8 cellular contexts compared by ENCODE assay signal in genomic region chr1:179025125-179025974, GRCh38. TPM values are rescaled to one million over a fixed set of nuclear protein-coding genes. Genes with fewer than 3 reads are reported as not detected.
DNase-seq lines count a peak whose midpoint lies in the region; ATAC-seq and TF ChIP-seq lines count a peak whose summit lies in the region.

Gene FAM20B (plus strand): TSS chr1:179025894. CDS start chr1:179043848, 17,954 bp downstream.

- H3K27me3 Mint-ChIP-seq in Caco-2 (ENCODE audit: insufficient read depth, unreplicated experiment) (no peaks in the 10 kb centered on the region), endothelial cell (ENCODE audit: unreplicated experiment) (peaks cover 12% of the 10 kb centered on the region), mesothelial cell of epicardium (ENCODE audit: low read depth) (no peaks in the 10 kb centered on the region)

- CTCF ChIA-PET in Caco-2 (lab: Charles Lee), result no interaction called here
- CTCF ChIA-PET in OCI-LY7 (lab: Charles Lee; ENCODE audit: unreplicated experiment), result no interaction called here

- peaks cover 43% of the 10 kb centered on the region for H3K4me1 ChIP-seq in Caco-2
- peaks cover 31% of the 10 kb centered on the region for H3K4me1 ChIP-seq in HUES64 (ENCODE audit: insufficient read depth, low read length)
- H3K4me1 ChIP-seq in OCI-LY7 (ENCODE audit: insufficient read depth, low read length, poor library complexity, severe bottlenecking), result peaks cover 50% of the 10 kb centered on the region

- intact Hi-C loops in Caco-2 (cut with micrococcal nuclease; ENCODE audit: unreplicated experiment) (loop anchor here (1.0 to 5.0 kb wide), 2 partner anchors 267 to 488 kb away; partner anchors contain the start of gene SOAT1), OCI-LY7 (cut with micrococcal nuclease; ENCODE audit: unreplicated experiment) (loop anchor here (1.0 to 5.0 kb wide), 5 partner anchors 267 to 483 kb away; partner anchors contain the start of genes AXDND1 and SOAT1)

- peaks cover 39% of the 10 kb centered on the region for H3K4me1 Mint-ChIP-seq in Caco-2 (ENCODE audit: low read depth, unreplicated experiment)
- H3K4me1 Mint-ChIP-seq in endothelial cell (ENCODE audit: unreplicated experiment), result peaks cover 48% of the 10 kb centered on the region
- H3K4me1 Mint-ChIP-seq in mesothelial cell of epicardium, result peaks cover 27% of the 10 kb centered on the region

- H3K27ac ChIP-seq in HUES64 (ENCODE audit: low read depth, low read length), result peak within 1 kb of the TSS; percentile 91
- peak within 1 kb of the TSS; percentile 82 for H3K27ac ChIP-seq in OCI-LY7 (ENCODE audit: low read depth, low read length, poor library complexity, severe bottlenecking)

- no peaks in the 10 kb centered on the region for H3K9me2 ChIP-seq in OCI-LY7 (ENCODE audit: insufficient read depth, low read length)

- H3K9me3 ChIP-seq in Caco-2, result no peaks in the 10 kb centered on the region
- no peaks in the 10 kb centered on the region for H3K9me3 ChIP-seq in HUES64 (ENCODE audit: insufficient read depth, low read depth, low read length)
- no peaks in the 10 kb centered on the region for H3K9me3 ChIP-seq in OCI-LY7 (ENCODE audit: low read length)

- H3K36me3 ChIP-seq in Caco-2 (ENCODE audit: control insufficient read depth, insufficient read depth, low read length) (no peaks in the 10 kb centered on the region), HUES64 (ENCODE audit: insufficient read depth, low read length) (no peaks in the 10 kb centered on the region), OCI-LY7 (ENCODE audit: insufficient read depth, low read length) (no peaks in the 10 kb centered on the region)

- H3K9ac ChIP-seq in HUES64 (ENCODE audit: low read depth, low read length), result peak within 1 kb of the TSS; percentile 95

- peaks cover 12% of the 10 kb centered on the region for H3K36me3 Mint-ChIP-seq in Caco-2 (ENCODE audit: insufficient read depth, unreplicated experiment)
- H3K36me3 Mint-ChIP-seq in endothelial cell (ENCODE audit: low read depth, unreplicated experiment), result peaks cover 6% of the 10 kb centered on the region
- H3K36me3 Mint-ChIP-seq in mesothelial cell of epicardium, result no peaks in the 10 kb centered on the region

- DNase-seq in Caco-2 (peak; percentile 96 to 97), OCI-LY7 (ENCODE audit: low spot score) (peak; percentile 96), activated T-cell treated with anti-CD3 and anti-CD28 coated beads for 1 hour (ENCODE audit: low read depth) (peak; percentile 84), endothelial cell (ENCODE audit: low spot score) (peak; percentile 95), mesothelial cell of epicardium (ENCODE audit: low spot score in 2 of 2, unreplicated experiment in 2 of 2) (peak; percentile 76 to 84)
- peak; percentile 80 for DNase-seq in stimulated activated CD8-positive, alpha-beta memory T cell treated with anti-CD3 and anti-CD28 coated beads, Interleukin-15, amount 100 ng/mL, for 24 hours (ENCODE audit: low read depth)

- peak; percentile 83 for ATAC-seq in GM21515 (IDR thresholded peaks at IDR 0.05; ENCODE audit: unreplicated experiment)

- POLR2A ChIA-PET in Caco-2 (lab: Charles Lee), result no interaction called here
- POLR2A ChIA-PET in OCI-LY7 (lab: Charles Lee), result interaction anchor here (0.6 kb wide), 1 partner anchor 311 kb away, joined by 3 read pairs; no protein-coding TSS in a partner anchor

- H4K20me1 ChIP-seq in OCI-LY7 (ENCODE audit: insufficient read depth, low read length), result no peaks in the 10 kb centered on the region

- H3K4me3 Mint-ChIP-seq in Caco-2 (ENCODE audit: unreplicated experiment) (peak within 1 kb of the TSS; percentile 99), endothelial cell (ENCODE audit: unreplicated experiment) (peak within 1 kb of the TSS; percentile 96), mesothelial cell of epicardium (peak within 1 kb of the TSS; percentile 84)

- H3K4me3 ChIP-seq in Caco-2 (ENCODE audit: low read depth, low read length) (peak within 1 kb of the TSS; percentile 62), HUES64 (ENCODE audit: low read length) (peak within 1 kb of the TSS; percentile 91), OCI-LY7 (ENCODE audit: low read depth, low read length, poor library complexity, severe bottlenecking) (peak within 1 kb of the TSS; percentile 78)

- H3K27ac Mint-ChIP-seq in Caco-2 (ENCODE audit: unreplicated experiment) (peak within 1 kb of the TSS; percentile 90), endothelial cell (ENCODE audit: unreplicated experiment) (peak within 1 kb of the TSS; percentile 93), mesothelial cell of epicardium (peak within 1 kb of the TSS; percentile 91)

- H2AFZ ChIP-seq in OCI-LY7 (ENCODE audit: low read length), result peak within 1 kb of the TSS; percentile 95

- no peaks in the 10 kb centered on the region for H3K27me3 ChIP-seq in Caco-2 (replicated peaks; ENCODE audit: control insufficient read depth, insufficient read depth, low read length)
- no peaks in the 10 kb centered on the region for H3K27me3 ChIP-seq in HUES64 (ENCODE audit: insufficient read depth, low read length)

- H3K9me3 Mint-ChIP-seq in Caco-2 (ENCODE audit: unreplicated experiment), result no peaks in the 10 kb centered on the region
- no peaks in the 10 kb centered on the region for H3K9me3 Mint-ChIP-seq in endothelial cell (ENCODE audit: unreplicated experiment)
- H3K9me3 Mint-ChIP-seq in mesothelial cell of epicardium, result no peaks in the 10 kb centered on the region

- TF ChIP-seq CTCF in Caco-2 (IDR thresholded peaks at IDR 0.05; ENCODE audit: insufficient read depth in 1 of 2, low read depth in 1 of 2, low read length in 1 of 2, severe bottlenecking in 1 of 2, unreplicated experiment in 1 of 2) (no peak), OCI-LY7 (conservative IDR thresholded peaks at IDR 0.05; ENCODE audit: low read length) (no peak), endothelial cell (IDR thresholded peaks at IDR 0.05; ENCODE audit: unreplicated experiment) (no peak), mesothelial cell of epicardium (IDR thresholded peaks at IDR 0.05; ENCODE audit: unreplicated experiment) (no peak)

- peaks cover 38% of the 10 kb centered on the region for H3K79me2 ChIP-seq in OCI-LY7 (ENCODE audit: insufficient read depth, low read depth, low read length)

- peak within 1 kb of the TSS; percentile 91 for H3K4me2 ChIP-seq in OCI-LY7 (ENCODE audit: low read length)

- WGBS in HUES64, result 15% methylated on average over 57 of the region's 58 CpGs

- TSS peak; percentile 41 for BruUV-seq in Caco-2 (replicated peaks; lab: Mats Ljungman, UMichigan)
- BruUV-seq in OCI-LY7 (replicated peaks; lab: Mats Ljungman, UMichigan), result TSS peak; percentile 57

RNA-seq across cellular contexts. Expression of gene FAM20B, which starts in this region (rescaled TPM):
- 24.5 and 26.1 TPM in 2 replicates for total RNA-seq in Caco-2 (2022)
- polyA plus RNA-seq in HUES64 (2013, experiment 1 of 2), result 20.0 TPM
- 24.5 TPM for polyA plus RNA-seq in HUES64 (2013, experiment 2 of 2)
- total RNA-seq in OCI-LY7 (2014; rRNA removed; shearing (Covaris generic)), result 16.6 and 17.1 TPM in 2 replicates
- 36.5 and 37.7 TPM in 2 replicates for total RNA-seq in OCI-LY7 (2022)
- 31.4 TPM for total RNA-seq in endothelial cell (ENCODE audit: unreplicated experiment)
- total RNA-seq in mesothelial cell of epicardium, result 49.5 to 56.8 TPM (median 52.2 TPM) in 3 replicates

Comparison
In these comparisons a context has a peak if more than half of its experiments do, and no peak if none do; other contexts are left out.
1. Peak in every context shown above with its lines: DNase-seq, ATAC-seq, H3K4me3 ChIP-seq and H3K27ac ChIP-seq.